ENCODE assay signal across 23 cellular contexts in genomic region chr6:52143551-52143950, GRCh38. TPM values are rescaled to one million over a fixed set of nuclear protein-coding genes. Genes with fewer than 3 reads are reported as not detected.
DNase-seq lines count a peak whose midpoint lies in the region; FAIRE-seq and TF ChIP-seq lines count a peak whose summit lies in the region.
"Had no signal": no experiment of that assay in that cellular context is flagged by ENCODE, and none has a peak within 500 bp of the region (broad histone marks: within the 10 kb centered on the region; RNA-seq: fewer than 3 reads in every experiment).

No MANE protein-coding gene starts in this region.

- no peak for FAIRE-seq in H1 (lab: Jason Lieb, UNC)
- FAIRE-seq: GM12892, GM18507, HepG2 had no signal

- no peaks in the 10 kb centered on the region for H3K4me1 ChIP-seq in H1 (replicated peaks in 1 of 4; ENCODE audit: control insufficient read depth in 3 of 4, insufficient read depth in 4 of 4, low read length in 3 of 4)
- H3K4me1 ChIP-seq: BE2C had no signal

- no peak overlapping the region for H2BK120ac ChIP-seq in H1 (replicated peaks; ENCODE audit: low read depth, low read length)

- peaks cover 8% of the 10 kb centered on the region for H3K27me3 Mint-ChIP-seq in nephron (ENCODE audit: low read depth)

- no peak overlapping the region for H4K91ac ChIP-seq in H1 (replicated peaks; ENCODE audit: insufficient read length, low read length)

- DNase-seq in H1 (ENCODE audit: low read depth in 1 of 2, low spot score in 2 of 2) (no peak), retina (peak; percentile 10), AG08395 (ENCODE audit: low spot score) (no peak), midbrain (lab: John Stamatoyannopoulos, UW) (no peak), NOMO-1 treated with dmso at 0.1 percent for 144 hours (lab: John Stamatoyannopoulos, UW; ENCODE audit: unreplicated experiment) (no peak), cerebellum (ENCODE audit: low spot score) (no peak)
- DNase-seq: BE2C; C1 segment of cervical spinal cord; CD4-positive, CD25-positive, alpha-beta regulatory T cell; CD8-positive, alpha-beta memory T cell; COR-L47; DMS 273 treated with DMSO at 0.1 percent for 48 hours; DMS53; GDM1; H7; HFFc6 had no signal

- H4K5ac ChIP-seq in H1 (ENCODE audit: insufficient read length, low read depth, low read length), result no peak overlapping the region

- H3K9ac ChIP-seq in H1 (replicated peaks in 1 of 4; ENCODE audit: extremely low read depth in 1 of 4, low read depth in 3 of 4, low read length in 3 of 4), result no peak overlapping the region

- H3K27ac ChIP-seq in H1 (ENCODE audit: low read depth, low read length), result no peak overlapping the region

- no peak overlapping the region for H3K4me3 ChIP-seq in H1 (ENCODE audit: extremely low read depth in 1 of 4, insufficient read depth in 2 of 4, low read depth in 3 of 4, low read length in 4 of 4)
- H3K4me3 ChIP-seq: GM23338 had no signal

- H3K9me3 Mint-ChIP-seq in nephron, result no peaks in the 10 kb centered on the region
- H3K9me3 Mint-ChIP-seq: GM23338, HFFc6, IgD-negative memory B cell had no signal

- H2AK5ac ChIP-seq in H1 (ENCODE audit: low read depth, low read length), result no peak overlapping the region

- H4K8ac ChIP-seq in H1 (ENCODE audit: extremely low read depth, insufficient read depth, low read length), result no peak overlapping the region

- H3K9me3 ChIP-seq in H1 (ENCODE audit: insufficient read depth in 2 of 2, low read depth in 1 of 2, low read length in 1 of 2), result no peaks in the 10 kb centered on the region
- H3K9me3 ChIP-seq: BE2C had no signal

- no peak overlapping the region for H3K18ac ChIP-seq in H1 (ENCODE audit: extremely low read depth, low read length)

- no peak overlapping the region for H2BK20ac ChIP-seq in H1 (ENCODE audit: low read length)

- no peaks in the 10 kb centered on the region for H3K79me2 ChIP-seq in H1 (ENCODE audit: control insufficient read depth in 1 of 2, insufficient read depth in 2 of 2, low read length in 2 of 2)

- no peaks in the 10 kb centered on the region for H3K36me3 Mint-ChIP-seq in nephron (ENCODE audit: low read depth)
- H3K36me3 Mint-ChIP-seq: CD4-positive, CD25-positive, alpha-beta regulatory T cell; CD8-positive, alpha-beta memory T cell had no signal

- WGBS in H1 (ENCODE audit: extremely low coverage in 1 of 2, insufficient coverage in 1 of 2, insufficient read length in 1 of 2, insufficient replicate concordance in 2 of 2, low coverage in 1 of 2, low lambda C conversion rate in 2 of 2, missing lambda C conversion rate in 1 of 2), 2 experiments, result 83% methylated on average over 3 of the region's 4 CpGs; no CpG with 5 or more reads in 1 of the 2 experiments

- POLR2A ChIA-PET in H1 (lab: Charles Lee; ENCODE audit: partially characterized antibody), result no interaction called here

- H4K20me1 ChIP-seq in H1 (replicated peaks in 1 of 2; ENCODE audit: control insufficient read depth in 1 of 2, insufficient read depth in 2 of 2, low read length in 2 of 2), result no peaks in the 10 kb centered on the region

- H3K23ac ChIP-seq in H1 (ENCODE audit: insufficient read length), result no peak overlapping the region

- TF ChIP-seq CTCF in H1 (IDR thresholded peaks at IDR 0.05; ENCODE audit: control extremely low read depth in 1 of 3, insufficient read depth in 1 of 3, low read depth in 1 of 3, low read length in 3 of 3) (no peak), nephron (IDR thresholded peaks at IDR 0.05; ENCODE audit: unreplicated experiment in 3 of 3) (no peak)

- CTCF ChIA-PET in H1 (lab: Charles Lee; ENCODE audit: partially characterized antibody), result interaction anchor here (0.6 kb wide), 1 partner anchor 1703 kb away, joined by 3 read pairs; no protein-coding TSS in a partner anchor

- H3K79me1 ChIP-seq in H1 (ENCODE audit: low read depth, low read length), result no peaks in the 10 kb centered on the region

- H3K27ac Mint-ChIP-seq in nephron, result peak overlapping the region in 2 of 3 experiments; percentile 52 to 56
- H3K27ac Mint-ChIP-seq: CD4-positive, CD25-positive, alpha-beta regulatory T cell; CD8-positive, alpha-beta memory T cell; GM23338; HFFc6; IgD-negative memory B cell had no signal

- TF ChIP-seq POLR2A in H1 (IDR thresholded peaks at IDR 0.05; ENCODE audit: control extremely low read depth in 1 of 2, low read depth in 2 of 2, low read length in 2 of 2), result no peak

- peaks cover 17% of the 10 kb centered on the region for H3K4me1 Mint-ChIP-seq in nephron
- H3K4me1 Mint-ChIP-seq: CD4-positive, CD25-positive, alpha-beta regulatory T cell; CD8-positive, alpha-beta memory T cell; GM23338; IgD-negative memory B cell had no signal

- TF ChIP-seq EP300 in H1 (IDR thresholded peaks at IDR 0.05; ENCODE audit: borderline replicate concordance in 1 of 2, low read depth in 2 of 2, low read length in 2 of 2), result no peak

- H2BK15ac ChIP-seq in H1 (ENCODE audit: low read length), result 0 out of 2 replicates have a peak overlapping the region, but pooled peaks have one; percentile 14

- no peak overlapping the region for H3K4me2 ChIP-seq in H1 (ENCODE audit: insufficient read depth in 1 of 2, low read depth in 2 of 2, low read length in 2 of 2)
- H3K4me2 ChIP-seq: GM23338 had no signal

- peak overlapping the region in 2 of 3 experiments; percentile 59 to 77 for H3K4me3 Mint-ChIP-seq in nephron
- H3K4me3 Mint-ChIP-seq: CD4-positive, CD25-positive, alpha-beta regulatory T cell; CD8-positive, alpha-beta memory T cell; GM23338; HFFc6; IgD-negative memory B cell had no signal

- H3K23me2 ChIP-seq in H1 (ENCODE audit: low read depth, low read length), result no peaks in the 10 kb centered on the region

- no peak for TF ChIP-seq RAD21 in H1 (IDR thresholded peaks at IDR 0.05 in 1 of 2, conservative IDR thresholded peaks at IDR 0.05 in 1 of 2; ENCODE audit: low read depth in 2 of 2, low read length in 2 of 2)

- no peak overlapping the region for H3K14ac ChIP-seq in H1 (ENCODE audit: insufficient read length)

- H2BK12ac ChIP-seq in H1 (ENCODE audit: low read depth, low read length), result no peak overlapping the region

- no peak overlapping the region for H2BK5ac ChIP-seq in H1 (ENCODE audit: low read depth, low read length)

- no peak overlapping the region for H3K56ac ChIP-seq in H1 (replicated peaks; ENCODE audit: insufficient read length, low read depth, low read length)

- no peaks in the 10 kb centered on the region for H3K36me3 ChIP-seq in H1 (ENCODE audit: control insufficient read depth in 2 of 4, insufficient read depth in 4 of 4, low read length in 3 of 4)
- H3K36me3 ChIP-seq: BE2C had no signal

- H2AFZ ChIP-seq in H1 (ENCODE audit: low read length), result no peak overlapping the region
- H2AFZ ChIP-seq: GM23338 had no signal

- H3K4ac ChIP-seq in H1 (replicated peaks; ENCODE audit: insufficient read length, low read depth, low read length), result no peak overlapping the region

- H3K27me3 ChIP-seq in H1 (replicated peaks in 1 of 4; ENCODE audit: control insufficient read depth in 3 of 4, extremely low read depth in 1 of 4, insufficient read depth in 3 of 4, low read length in 3 of 4), result peaks cover 0 to 2% (median 0%) of the 10 kb centered on the region in 4 experiments; a peak in 2 of 7 replicates

TF ChIP-seq in H1, 55 proteins besides CTCF, POLR2A, EP300 and RAD21:
- TF ChIP-seq BACH1 (IDR thresholded peaks at IDR 0.05; ENCODE audit: low read length), result no peak

RNA-seq across cellular contexts. Expression of gene IL17A, which starts 42.6 kb away (rescaled TPM):
- not detected in 2 replicates for total RNA-seq in H1 (2021; fragmentation: NEBNext Ultra II Directional; extraction: Animal tissue kit (Norgen Biotek cat#: 25700))
- not detected in 2 replicates for polyA plus RNA-seq in H1 (2011; rRNA removed)
- not detected for polyA plus RNA-seq in H1 (2011; cell fraction: cytosol; rRNA removed)
- polyA plus RNA-seq in H1 (2011; cell fraction: nucleus; rRNA removed), result not detected
- not detected in 4 replicates for polyA plus RNA-seq in H1 (2012, experiment 1 of 2)
- not detected for polyA plus RNA-seq in H1 (2012, experiment 2 of 2)
- not detected for polyA plus RNA-seq in H1 (2013, experiment 1 of 2)
- not detected for polyA plus RNA-seq in H1 (2013, experiment 2 of 2)
- not detected in 2 replicates for polyA minus RNA-seq in H1 (2011; rRNA and poly(A)+ RNA removed)
- not detected for polyA minus RNA-seq in H1 (2011; cell fraction: cytosol; rRNA and poly(A)+ RNA removed)
- not detected for polyA minus RNA-seq in H1 (2011; cell fraction: nucleus; rRNA and poly(A)+ RNA removed)
- not detected for total RNA-seq in cerebellum
- total RNA-seq: A172; CD4-positive, CD25-positive, alpha-beta regulatory T cell; GM23338; HepG2; HFFc6 had no signal
- polyA plus RNA-seq: CD8-positive, alpha-beta memory T cell; GM23338; HepG2; IgD-negative memory B cell had no signal

RNA-seq across cellular contexts. Expression of gene PKHD1, which starts 56.1 kb away (rescaled TPM):
- total RNA-seq in H1 (2021; fragmentation: NEBNext Ultra II Directional; extraction: Animal tissue kit (Norgen Biotek cat#: 25700)), result 0.09 and 0.11 TPM in 2 replicates
- 0.03 and 0.06 TPM in 2 replicates for polyA plus RNA-seq in H1 (2011; rRNA removed)
- polyA plus RNA-seq in H1 (2011; cell fraction: cytosol; rRNA removed), result 0.03 TPM
- polyA plus RNA-seq in H1 (2011; cell fraction: nucleus; rRNA removed), result 0.09 TPM
- polyA plus RNA-seq in H1 (2012, experiment 1 of 2), result 0.03 to 0.05 TPM (median 0.03 TPM) in 4 replicates
- not detected for polyA plus RNA-seq in H1 (2012, experiment 2 of 2)
- 0.02 TPM for polyA plus RNA-seq in H1 (2013, experiment 1 of 2)
- 0.04 TPM for polyA plus RNA-seq in H1 (2013, experiment 2 of 2)
- 0.44 and 0.63 TPM in 2 replicates for polyA minus RNA-seq in H1 (2011; rRNA and poly(A)+ RNA removed)
- 0.07 TPM for polyA minus RNA-seq in H1 (2011; cell fraction: cytosol; rRNA and poly(A)+ RNA removed)
- 0.80 TPM for polyA minus RNA-seq in H1 (2011; cell fraction: nucleus; rRNA and poly(A)+ RNA removed)
- 0.18 TPM for total RNA-seq in cerebellum
- total RNA-seq: A172; CD8-positive, alpha-beta memory T cell; HFFc6 had no signal
- polyA plus RNA-seq: CD4-positive, CD25-positive, alpha-beta regulatory T cell; CD8-positive, alpha-beta memory T cell; IgD-negative memory B cell had no signal
